27 cellular contexts compared by ENCODE assay signal in genomic region chr11:59079089-59079488, GRCh38.
"Had no signal": no experiment of that assay in that cellular context is flagged by ENCODE, and none has a peak within 500 bp of the region (broad histone marks: within the 10 kb centered on the region; RNA-seq: fewer than 3 reads in every experiment).

No MANE protein-coding gene starts in this region.

- H3K4me3 ChIP-seq: SJSA1 had no signal

- H3K27me3 ChIP-seq: SJSA1 had no signal

- ATAC-seq: activated T-cell treated with anti-CD3 and anti-CD28 coated beads, Interleukin-2, amount 50 U/mL, for 4 hours; PC-3; SK-N-SH treated with all-trans-retinoic acid at 6 μM for 48 hours; T-cell had no signal

- H3K4me1 Mint-ChIP-seq: brain; central memory CD8-positive, alpha-beta T cell had no signal

- H3K36me3 ChIP-seq: SJSA1 had no signal

- H3K4me3 Mint-ChIP-seq: activated CD4-positive, alpha-beta memory T cell treated with anti-CD3 and anti-CD28 coated beads for 36 hours; activated CD4-positive, alpha-beta T cell treated with anti-CD3 and anti-CD28 coated beads, Interleukin-2, amount 10 ng/mL, durations not matched to agents 7 days and 5 days; activated naive CD4-positive, alpha-beta T cell treated with anti-CD3 and anti-CD28 coated beads for 36 hours; activated naive CD8-positive, alpha-beta T cell; activated T-cell treated with anti-CD3 and anti-CD28 coated beads, Interleukin-2, amount 50 U/mL, for 4 hours; brain; central memory CD8-positive, alpha-beta T cell; T-cell had no signal

- H3K27ac Mint-ChIP-seq: activated CD4-positive, alpha-beta memory T cell treated with anti-CD3 and anti-CD28 coated beads for 36 hours; activated CD4-positive, alpha-beta T cell treated with anti-CD3 and anti-CD28 coated beads, Interleukin-2, amount 10 ng/mL, durations not matched to agents 7 days and 5 days; activated naive CD4-positive, alpha-beta T cell treated with anti-CD3 and anti-CD28 coated beads for 36 hours; activated naive CD8-positive, alpha-beta T cell; brain had no signal

- DNase-seq: activated CD4-positive, alpha-beta memory T cell treated with anti-CD3 and anti-CD28 coated beads for 36 hours; activated CD4-positive, alpha-beta T cell treated with anti-CD3 and anti-CD28 coated beads, Interleukin-2, amount 10 ng/mL, durations not matched to agents 7 days and 5 days; activated CD4-positive, CD25-positive, alpha-beta regulatory T cell; activated CD8-positive, alpha-beta memory T cell treated with anti-CD3 and anti-CD28 coated beads for 24 hours; activated effector memory CD4-positive, alpha-beta T cell treated with anti-CD3 and anti-CD28 coated beads, Interleukin-2, amount 50 U/mL, for 16 hours; activated naive CD4-positive, alpha-beta T cell treated with anti-CD3 and anti-CD28 coated beads for 36 hours; activated T-cell treated with anti-CD3 and anti-CD28 coated beads, Interleukin-2, amount 50 U/mL, for 4 hours; amygdala; NCI-H1092; NCI-H1417; NCI-H2029; NCI-H2107; NCI-H2171 treated with DMSO at 0.1 percent for 48 hours; NCI-H226; NCI-H510A; NCI-H526 treated with DMSO at 0.1 percent for 48 hours; NCI-H82; SHP77; T-cell; T-helper 2 cell; T1000 had no signal

- H3K36me3 Mint-ChIP-seq: activated CD4-positive, alpha-beta memory T cell treated with anti-CD3 and anti-CD28 coated beads for 36 hours; brain; T-cell had no signal

- H3K9me3 ChIP-seq: SJSA1 had no signal

- H3K9me3 Mint-ChIP-seq: activated CD4-positive, alpha-beta memory T cell treated with anti-CD3 and anti-CD28 coated beads for 36 hours; activated CD4-positive, alpha-beta T cell treated with anti-CD3 and anti-CD28 coated beads, Interleukin-2, amount 10 ng/mL, durations not matched to agents 7 days and 5 days; activated naive CD4-positive, alpha-beta T cell treated with anti-CD3 and anti-CD28 coated beads for 36 hours; brain; central memory CD8-positive, alpha-beta T cell had no signal

- H3K27ac ChIP-seq: SJSA1 had no signal

- H3K4me1 ChIP-seq: SJSA1 had no signal
